9 cellular contexts compared by ENCODE assay signal in genomic region chr21:33478182-33478581, GRCh38. TPM values are rescaled to one million over a fixed set of nuclear protein-coding genes. Genes with fewer than 3 reads are reported as not detected.
DNase-seq lines count a peak whose midpoint lies in the region; ATAC-seq and TF ChIP-seq lines count a peak whose summit lies in the region.
"Had no signal": no experiment of that assay in that cellular context is flagged by ENCODE, and none has a peak within 500 bp of the region (broad histone marks: within the 10 kb centered on the region; RNA-seq: fewer than 3 reads in every experiment).

No MANE protein-coding gene starts in this region.

- peak overlapping the region; percentile 91 for H3K9ac ChIP-seq in BLaER1
- peak overlapping the region; percentile 71 for H3K9ac ChIP-seq in neural cell (ENCODE audit: low read length)

- no peaks in the 10 kb centered on the region for H3F3A ChIP-seq in neural cell (ENCODE audit: insufficient read depth, low read length, poor library complexity, severe bottlenecking)

- H3K4me3 ChIP-seq in BLaER1 (peak overlapping the region; percentile 92), MG63 (peak overlapping the region; percentile 77), dorsolateral prefrontal cortex (peak overlapping the region; percentile 62 to 100 (median 93)), neural cell (ENCODE audit: low read length) (peak overlapping the region; percentile 94)

- no peaks in the 10 kb centered on the region for H3K9me2 ChIP-seq in neural cell (ENCODE audit: insufficient read depth, low read length)

- TF ChIP-seq CTCF in dorsolateral prefrontal cortex (IDR thresholded peaks at IDR 0.05 in 54 of 56, conservative IDR thresholded peaks at IDR 0.05 in 2 of 56; ENCODE audit: low read depth in 1 of 56, partially characterized antibody in 56 of 56) (no peak), neural cell (IDR thresholded peaks at IDR 0.05; ENCODE audit: poor library complexity, severe bottlenecking) (no peak)

- DNase-seq in MG63 (no peak), dorsolateral prefrontal cortex (peak in 1 of 10 donors; percentile 20), NCI-H1694 (lab: John Stamatoyannopoulos, UW) (no peak), iPS-NIHi11 (ENCODE audit: low spot score) (no peak), NOMO-1 treated with DMSO at 0.1 percent for 48 hours (lab: John Stamatoyannopoulos, UW; ENCODE audit: unreplicated experiment) (no peak)
- DNase-seq: NCI-H748 treated with DMSO at 0.1 percent for 48 hours had no signal

- peaks cover 8% of the 10 kb centered on the region for H3K9me3 ChIP-seq in BLaER1
- 0 out of 2 replicates have a peak, but pooled peaks cover 2% of the 10 kb centered on the region for H3K9me3 ChIP-seq in MG63
- no peaks in the 10 kb centered on the region for H3K9me3 ChIP-seq in neural cell (ENCODE audit: low read length)

- peak overlapping the region; percentile 90 for H3K4me2 ChIP-seq in BLaER1
- peak overlapping the region; percentile 95 for H3K4me2 ChIP-seq in neural cell (ENCODE audit: low read length)

- TF ChIP-seq RAD21 in neural cell (conservative IDR thresholded peaks at IDR 0.05), result no peak

- intact Hi-C loops in dorsolateral prefrontal cortex (cut with DNase I), result no loop called here

- no peaks in the 10 kb centered on the region for H3K27me3 ChIP-seq in BLaER1
- H3K27me3 ChIP-seq in MG63, result no peaks in the 10 kb centered on the region
- no peaks in the 10 kb centered on the region for H3K27me3 ChIP-seq in dorsolateral prefrontal cortex
- H3K27me3 ChIP-seq in neural cell (ENCODE audit: insufficient read depth, low read depth, low read length), result no peaks in the 10 kb centered on the region

- TF ChIP-seq EP300 in neural cell (conservative IDR thresholded peaks at IDR 0.05; ENCODE audit: poor library complexity, severe bottlenecking), result no peak

- no peak overlapping the region for H2AFZ ChIP-seq in neural cell (ENCODE audit: low read depth, low read length)

- H3K4me1 ChIP-seq in BLaER1, result peaks cover 15% of the 10 kb centered on the region

- H4K20me1 ChIP-seq in BLaER1 (peaks cover 6% of the 10 kb centered on the region; the same call in 1 of the 2 replicates), neural cell (ENCODE audit: insufficient read depth) (no peaks in the 10 kb centered on the region)

- peaks cover 16% of the 10 kb centered on the region for H3K79me2 ChIP-seq in neural cell (replicated peaks; ENCODE audit: insufficient read depth, low read length)

- H3K36me3 ChIP-seq in BLaER1 (peaks cover 14% of the 10 kb centered on the region; the same call in 1 of the 2 replicates), MG63 (no peaks in the 10 kb centered on the region), neural cell (ENCODE audit: insufficient read depth, low read length) (no peaks in the 10 kb centered on the region)

- H3K27ac ChIP-seq in BLaER1 (no peak overlapping the region), dorsolateral prefrontal cortex (peak overlapping the region in 11 of 59 donors; percentile 21 to 98 (median 96)), neural cell (ENCODE audit: low read length) (no peak overlapping the region)

- ATAC-seq in GM21515 (IDR thresholded peaks at IDR 0.05; ENCODE audit: unreplicated experiment), result no peak

TF ChIP-seq in neural cell, 6 proteins besides CTCF, POLR2A, EP300 and RAD21:
- no peak for TF ChIP-seq EZH2 (IDR thresholded peaks at IDR 0.05; ENCODE audit: borderline replicate concordance, insufficient read depth, low read length, poor library complexity, severe bottlenecking)
- TF ChIP-seq, protein P1, sequence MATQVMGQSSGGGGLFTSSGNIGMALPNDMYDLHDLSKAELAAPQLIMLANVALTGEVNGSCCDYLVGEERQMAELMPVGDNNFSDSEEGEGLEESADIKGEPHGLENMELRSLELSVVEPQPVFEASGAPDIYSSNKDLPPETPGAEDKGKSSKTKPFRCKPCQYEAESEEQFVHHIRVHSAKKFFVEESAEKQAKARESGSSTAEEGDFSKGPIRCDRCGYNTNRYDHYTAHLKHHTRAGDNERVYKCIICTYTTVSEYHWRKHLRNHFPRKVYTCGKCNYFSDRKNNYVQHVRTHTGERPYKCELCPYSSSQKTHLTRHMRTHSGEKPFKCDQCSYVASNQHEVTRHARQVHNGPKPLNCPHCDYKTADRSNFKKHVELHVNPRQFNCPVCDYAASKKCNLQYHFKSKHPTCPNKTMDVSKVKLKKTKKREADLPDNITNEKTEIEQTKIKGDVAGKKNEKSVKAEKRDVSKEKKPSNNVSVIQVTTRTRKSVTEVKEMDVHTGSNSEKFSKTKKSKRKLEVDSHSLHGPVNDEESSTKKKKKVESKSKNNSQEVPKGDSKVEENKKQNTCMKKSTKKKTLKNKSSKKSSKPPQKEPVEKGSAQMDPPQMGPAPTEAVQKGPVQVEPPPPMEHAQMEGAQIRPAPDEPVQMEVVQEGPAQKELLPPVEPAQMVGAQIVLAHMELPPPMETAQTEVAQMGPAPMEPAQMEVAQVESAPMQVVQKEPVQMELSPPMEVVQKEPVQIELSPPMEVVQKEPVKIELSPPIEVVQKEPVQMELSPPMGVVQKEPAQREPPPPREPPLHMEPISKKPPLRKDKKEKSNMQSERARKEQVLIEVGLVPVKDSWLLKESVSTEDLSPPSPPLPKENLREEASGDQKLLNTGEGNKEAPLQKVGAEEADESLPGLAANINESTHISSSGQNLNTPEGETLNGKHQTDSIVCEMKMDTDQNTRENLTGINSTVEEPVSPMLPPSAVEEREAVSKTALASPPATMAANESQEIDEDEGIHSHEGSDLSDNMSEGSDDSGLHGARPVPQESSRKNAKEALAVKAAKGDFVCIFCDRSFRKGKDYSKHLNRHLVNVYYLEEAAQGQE (IDR thresholded peaks at IDR 0.05; ENCODE audit: borderline replicate concordance), result no peak
- no peak for TF ChIP-seq MXI1 (conservative IDR thresholded peaks at IDR 0.05; ENCODE audit: poor library complexity, severe bottlenecking)
- TF ChIP-seq POLR2AphosphoS5 (IDR thresholded peaks at IDR 0.05), result no peak
- no peak for TF ChIP-seq TAF1 (IDR thresholded peaks at IDR 0.05; ENCODE audit: low read depth)
- TF ChIP-seq SMC3 (conservative IDR thresholded peaks at IDR 0.05; ENCODE audit: poor library complexity), result no peak
TF ChIP-seq in neural cell: peak in this region for 0.

RNA-seq across cellular contexts. Expression of gene TMEM50B, which starts 1.6 kb away (rescaled TPM):
- 14.3 and 16.3 TPM in 2 replicates for total RNA-seq in MG63 (2014; rRNA removed; shearing (Covaris generic); ENCODE audit: low replicate concordance)
- total RNA-seq in dorsolateral prefrontal cortex, result 10 to 100 TPM; 34.8 to 77.4 (median 49.5) TPM
- polyA plus RNA-seq in neural cell, result 69.4 and 71.8 TPM in 2 replicates
- polyA minus RNA-seq in neural cell, result 34.3 and 40.2 TPM in 2 replicates

RNA-seq across cellular contexts. Expression of gene DNAJC28, which starts 13.3 kb away (rescaled TPM):
- 0.72 and 1.1 TPM in 2 replicates for total RNA-seq in MG63 (2014; rRNA removed; shearing (Covaris generic); ENCODE audit: low replicate concordance)
- total RNA-seq in dorsolateral prefrontal cortex, result 10 to 100 TPM in 22 of 120 experiments, 1 to 10 TPM in 98; 3.5 to 15.7 (median 8.5) TPM
- 5.5 and 6.0 TPM in 2 replicates for polyA plus RNA-seq in neural cell
- 9.8 and 10.5 TPM in 2 replicates for polyA minus RNA-seq in neural cell
